Comparison of ENCODE assay signal across 3 cellular contexts in genomic region chr10:104510644-104511043, GRCh38.
"Had no signal": no experiment of that assay in that cellular context is flagged by ENCODE, and none has a peak within 500 bp of the region (broad histone marks: within the 10 kb centered on the region; RNA-seq: fewer than 3 reads in every experiment).

No MANE protein-coding gene starts in this region.

- DNase-seq: GDM1, GF-D8 had no signal

- H3K4me3 ChIP-seq: GM12878 had no signal

- ATAC-seq: GM12878 had no signal
